9 cellular contexts compared by ENCODE assay signal in the genomic region with DNA sequence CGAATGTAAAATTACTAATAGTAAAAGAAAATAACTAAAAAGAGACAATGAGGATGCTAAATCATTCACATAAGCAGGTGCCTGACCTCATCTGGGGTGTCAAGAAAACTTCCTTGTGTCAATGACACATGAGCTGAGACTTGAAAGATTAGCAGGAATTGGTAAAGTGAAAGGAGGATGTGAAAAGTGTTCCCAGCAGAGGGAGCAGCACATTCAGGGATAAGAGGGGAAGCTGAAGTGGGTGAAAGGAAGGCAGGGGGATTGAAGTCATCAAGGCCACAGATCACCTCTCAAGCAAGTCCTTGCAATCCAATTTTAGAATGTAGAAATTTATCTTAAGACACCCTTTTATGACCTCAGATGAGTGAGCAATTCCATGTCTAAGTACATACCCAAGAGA.
A peak's percentile ranks its signal among the peaks of the same experiment; 100 is the strongest.
DNase-seq lines count a peak whose midpoint lies in the region; ATAC-seq and TF ChIP-seq lines count a peak whose summit lies in the region.
"Had no signal": no experiment of that assay in that cellular context is flagged by ENCODE, and none has a peak within 500 bp of the region (broad histone marks: within the 10 kb centered on the region; RNA-seq: fewer than 3 reads in every experiment).

No MANE protein-coding gene starts in this region.

- H3K27ac Mint-ChIP-seq in immature natural killer cell, result no peak overlapping the region
- H3K27ac Mint-ChIP-seq: activated B cell treated with CpG ODN at 0.5 μM for 24 hours had no signal

- ATAC-seq in GM19035 (IDR thresholded peaks at IDR 0.05; ENCODE audit: unreplicated experiment), result no peak

- H2AFZ ChIP-seq in OCI-LY3 (ENCODE audit: low read depth, low read length), result no peak overlapping the region
- H2AFZ ChIP-seq in fibroblast of lung (ENCODE audit: low read length), result no peak overlapping the region

- H3K9me3 ChIP-seq in OCI-LY3 (ENCODE audit: insufficient read depth, low read length) (no peaks in the 10 kb centered on the region), fibroblast of lung (ENCODE audit: control insufficient read depth, insufficient read depth, low read depth, low read length) (no peaks in the 10 kb centered on the region)

- H3K4me3 Mint-ChIP-seq in immature natural killer cell, result no peak overlapping the region
- H3K4me3 Mint-ChIP-seq: activated B cell treated with CpG ODN at 0.5 μM for 24 hours had no signal

- H3K4me1 ChIP-seq in OCI-LY3 (ENCODE audit: low read length) (peaks cover 10% of the 10 kb centered on the region), fibroblast of lung (ENCODE audit: control insufficient read depth, extremely low read depth, insufficient read depth, low read length) (peaks cover 10% of the 10 kb centered on the region)

- H3K36me3 ChIP-seq in OCI-LY3 (replicated peaks; ENCODE audit: low read depth, low read length), result no peaks in the 10 kb centered on the region
- no peaks in the 10 kb centered on the region for H3K36me3 ChIP-seq in fibroblast of lung (ENCODE audit: control insufficient read depth, insufficient read depth, low read length)

- peak; percentile 43 for TF ChIP-seq CTCF in OCI-LY3 (IDR thresholded peaks at IDR 0.05; ENCODE audit: low read depth, low read length)
- TF ChIP-seq CTCF in fibroblast of lung (conservative IDR thresholded peaks at IDR 0.05 in 1 of 2, IDR thresholded peaks at IDR 0.05 in 1 of 2; ENCODE audit: low read depth in 1 of 2, low read length in 2 of 2), result peak; percentile 70 to 71

- DNase-seq in NCI-H2171 treated with DMSO at 0.1 percent for 48 hours (lab: John Stamatoyannopoulos, UW), result peak; percentile 28
- DNase-seq in NCI-H2171 (lab: John Stamatoyannopoulos, UW), result no peak
- DNase-seq in fibroblast of lung (ENCODE audit: low read depth in 2 of 2), result peak; percentile 65 to 81
- peak; percentile 76 for DNase-seq in pons (ENCODE audit: low spot score)
- DNase-seq in stimulated activated CD8-positive, alpha-beta memory T cell treated with anti-CD3 and anti-CD28 coated beads, Interleukin-4, amount 100 ng/mL, for 48 hours, result no peak
- DNase-seq in immature natural killer cell, result no peak
- DNase-seq: activated B cell treated with CpG ODN at 0.5 μM for 24 hours had no signal

- H4K20me1 ChIP-seq in OCI-LY3 (ENCODE audit: insufficient read depth, low read length) (no peaks in the 10 kb centered on the region), fibroblast of lung (ENCODE audit: control insufficient read depth, extremely low read depth, insufficient read depth, low read length) (no peaks in the 10 kb centered on the region)

- no peak overlapping the region for H3K9ac ChIP-seq in OCI-LY3 (ENCODE audit: low read length)
- H3K9ac ChIP-seq in fibroblast of lung (ENCODE audit: insufficient read depth, low read length), result no peak overlapping the region

- peaks cover 12% of the 10 kb centered on the region; the same call in 1 of the 2 replicates for H3K27me3 ChIP-seq in OCI-LY3 (ENCODE audit: low read depth, low read length)
- no peaks in the 10 kb centered on the region for H3K27me3 ChIP-seq in fibroblast of lung (ENCODE audit: control insufficient read depth, insufficient read depth, low read length)

- peaks cover 0 to 2% (median 0%) of the 10 kb centered on the region in 6 donors for H3K9me3 Mint-ChIP-seq in immature natural killer cell
- H3K9me3 Mint-ChIP-seq: activated B cell treated with CpG ODN at 0.5 μM for 24 hours had no signal

- H3K4me2 ChIP-seq in OCI-LY3 (ENCODE audit: low read length), result no peak overlapping the region
- H3K4me2 ChIP-seq in fibroblast of lung (ENCODE audit: extremely low read depth, insufficient read depth, low read length), result no peak overlapping the region

- no peaks in the 10 kb centered on the region for H3K79me2 ChIP-seq in OCI-LY3 (ENCODE audit: low read length)
- no peaks in the 10 kb centered on the region for H3K79me2 ChIP-seq in fibroblast of lung (ENCODE audit: control insufficient read depth, insufficient read depth, low read length)

- no peaks in the 10 kb centered on the region for H3K36me3 Mint-ChIP-seq in immature natural killer cell

- H3K4me3 ChIP-seq in OCI-LY3 (ENCODE audit: low read length) (no peak overlapping the region), fibroblast of lung (replicated peaks in 1 of 4; ENCODE audit: control extremely low read depth in 1 of 4, insufficient read depth in 1 of 4, low read depth in 3 of 4, low read length in 4 of 4) (no peak overlapping the region)

- H3K27ac ChIP-seq in OCI-LY3 (ENCODE audit: low read length) (no peak overlapping the region), fibroblast of lung (ENCODE audit: insufficient read depth, low read length) (no peak overlapping the region)

- H3K4me1 Mint-ChIP-seq in immature natural killer cell, result no peaks in the 10 kb centered on the region
- H3K4me1 Mint-ChIP-seq: activated B cell treated with CpG ODN at 0.5 μM for 24 hours had no signal

- peaks cover 0 to 4% (median 3%) of the 10 kb centered on the region in 3 donors for H3K27me3 Mint-ChIP-seq in immature natural killer cell (ENCODE audit: low read depth in 3 of 3)
- H3K27me3 Mint-ChIP-seq: activated B cell treated with CpG ODN at 0.5 μM for 24 hours had no signal

Comparison
In these comparisons a context has a peak if more than half of its experiments do, and no peak if none do; other contexts are left out.
1. DNase-seq: peak in NCI-H2171 treated with DMSO at 0.1 percent for 48 hours (single experiment), fibroblast of lung (2 of 2) and pons (single experiment); none in NCI-H2171 (single experiment), stimulated activated CD8-positive, alpha-beta memory T cell treated with anti-CD3 and anti-CD28 coated beads, Interleukin-4, amount 100 ng/mL, for 48 hours (single experiment) and immature natural killer cell (0 of 3).